ENCODE assay signal across 8 cellular contexts in genomic region chr2:105576440-105577241, GRCh38.
DNase-seq lines count a peak whose midpoint lies in the region; ATAC-seq and TF ChIP-seq lines count a peak whose summit lies in the region.

No MANE protein-coding gene starts in this region.

- intact Hi-C loops in colonic mucosa (cut with DNase I) (loop anchor here (5.0 to 10.0 kb wide), 3 partner anchors 168 to 508 kb away; partner anchors contain the start of gene NCK2), lower lobe of right lung (cut with DNase I) (no loop called here), vagina (cut with DNase I) (loop anchor here (5.0 kb wide), 1 partner anchor 506 kb away; no protein-coding TSS in a partner anchor)

- CTCF ChIA-PET in RWPE1 (lab: Yijun Ruan, JAX) = interaction anchor here (0.6 to 1.0 kb wide), 4 partner anchors 19 to 952 kb away, joined by 3 to 5 read pairs (median 4); no protein-coding TSS in a partner anchor

- DNase-seq in activated CD8-positive, alpha-beta memory T cell treated with anti-CD3 and anti-CD28 coated beads for 24 hours = peak; percentile 65
- no peak for DNase-seq in activated CD8-positive, alpha-beta memory T cell treated with anti-CD3 and anti-CD28 coated beads, Interleukin-2, amount 50 U/mL, for 48 hours
- DNase-seq in KBM-7 = peak; percentile 49
- peak; percentile 69 for DNase-seq in RWPE1 (ENCODE audit: low spot score)
- DNase-seq in colonic mucosa = no peak
- DNase-seq in lower lobe of right lung = no peak
- DNase-seq in vagina (ENCODE audit: extremely low spot score in 2 of 2) = no peak

- H3K27me3 ChIP-seq in colonic mucosa (no peaks in the 10 kb centered on the region), lower lobe of right lung (ENCODE audit: low read depth) (no peaks in the 10 kb centered on the region), vagina (no peaks in the 10 kb centered on the region)

- ATAC-seq in lower lobe of right lung (peak in 1 of 2 donors; percentile 37), HG03025 (IDR thresholded peaks at IDR 0.05; ENCODE audit: low FRiP score, unreplicated experiment) (no peak)

- in situ Hi-C loops in KBM-7 (cut with MboI; ENCODE audit: low pct_unique_long_range_greater_than_20kb, low sequenced_read_pairs) = no loop called here

- H3K4me3 ChIP-seq in colonic mucosa (no peak overlapping the region), lower lobe of right lung (no peak overlapping the region), vagina (no peak overlapping the region)

- TF ChIP-seq POLR2A in vagina (IDR thresholded peaks at IDR 0.05) = no peak

- no peak overlapping the region for H3K9ac ChIP-seq in colonic mucosa (ENCODE audit: low read depth in 2 of 2, low read length in 2 of 2)

- peak overlapping the region; percentile 41 for H3K27ac ChIP-seq in RWPE1
- no peak overlapping the region for H3K27ac ChIP-seq in colonic mucosa
- H3K27ac ChIP-seq in lower lobe of right lung = no peak overlapping the region
- no peak overlapping the region for H3K27ac ChIP-seq in vagina

- H3K36me3 ChIP-seq in colonic mucosa (no peaks in the 10 kb centered on the region), lower lobe of right lung (no peaks in the 10 kb centered on the region), vagina (no peaks in the 10 kb centered on the region)

- POLR2A ChIA-PET in RWPE1 (lab: Yijun Ruan, JAX; ENCODE audit: low non-redundant PET) = no interaction called here

- peak; percentile 67 for TF ChIP-seq CTCF in RWPE1 (conservative IDR thresholded peaks at IDR 0.05; ENCODE audit: low read depth)
- peak; percentile 61 for TF ChIP-seq CTCF in colonic mucosa (IDR thresholded peaks at IDR 0.05)
- peak; percentile 40 for TF ChIP-seq CTCF in lower lobe of right lung (IDR thresholded peaks at IDR 0.05)
- TF ChIP-seq CTCF in vagina (IDR thresholded peaks at IDR 0.05) = peak in 2 of 3 experiments; percentile 24 to 49

- no peaks in the 10 kb centered on the region for H3K9me3 ChIP-seq in colonic mucosa
- H3K9me3 ChIP-seq in lower lobe of right lung = no peaks in the 10 kb centered on the region
- H3K9me3 ChIP-seq in vagina = no peaks in the 10 kb centered on the region

- H3K4me1 ChIP-seq in colonic mucosa (peaks cover 7% of the 10 kb centered on the region), lower lobe of right lung (no peaks in the 10 kb centered on the region), vagina (peaks cover 13% of the 10 kb centered on the region)

Comparison
In these comparisons a context has a peak if more than half of its experiments do, and no peak if none do; other contexts are left out.
1. DNase-seq: peak in activated CD8-positive, alpha-beta memory T cell treated with anti-CD3 and anti-CD28 coated beads for 24 hours (single experiment), KBM-7 (single experiment) and RWPE1 (single experiment); none in activated CD8-positive, alpha-beta memory T cell treated with anti-CD3 and anti-CD28 coated beads, Interleukin-2, amount 50 U/mL, for 48 hours (single experiment), colonic mucosa (single experiment), lower lobe of right lung (single experiment) and vagina (0 of 2).
2. Peak in every context shown above with its lines, with median percentiles within 50 percentile points of each other: CTCF ChIP-seq.